Comparison of ENCODE assay signal across 8 cellular contexts in the genomic region with DNA sequence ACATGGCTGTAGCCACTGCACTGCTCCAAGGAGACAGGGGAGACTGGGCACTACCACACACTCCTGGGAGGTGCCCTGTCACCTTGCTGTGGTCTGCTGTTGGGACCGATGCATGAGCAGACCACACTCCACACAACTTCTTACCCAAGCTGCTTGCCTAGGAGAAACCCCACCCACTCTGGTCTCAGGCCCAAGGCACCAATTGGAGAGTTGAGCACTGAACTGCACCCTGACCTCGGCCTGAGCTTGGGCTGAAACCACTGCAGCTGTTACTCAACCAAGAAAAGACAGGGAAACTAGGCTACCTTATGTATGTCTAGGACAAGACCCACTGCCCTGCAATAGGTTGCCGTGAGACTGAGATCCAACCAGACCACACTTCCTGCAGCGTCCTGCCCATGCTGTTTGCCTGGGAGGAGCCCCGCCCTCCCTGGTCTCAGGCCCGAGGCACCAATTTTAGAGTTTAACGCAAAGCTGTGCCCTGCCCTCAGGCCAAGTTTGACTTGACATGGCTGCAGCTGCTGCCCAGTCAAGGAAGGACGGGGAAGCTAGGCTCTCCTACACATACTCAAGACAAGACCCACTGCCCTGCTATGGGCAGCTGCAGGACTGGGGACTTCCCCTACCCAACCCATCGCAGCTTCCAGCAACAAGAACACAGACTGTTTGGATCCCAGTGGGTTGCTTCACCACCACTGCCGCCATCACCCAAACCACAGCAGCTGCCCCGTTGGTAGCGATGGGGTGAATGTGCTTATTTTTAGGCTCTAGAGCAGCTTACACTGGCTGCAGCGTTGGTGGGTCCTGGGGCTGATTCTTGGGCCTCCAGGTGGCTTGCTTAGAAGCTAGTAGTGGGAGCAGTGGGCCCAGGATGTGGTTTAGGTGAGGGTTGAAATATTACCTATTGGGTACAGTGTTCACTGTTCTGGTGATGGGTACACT.
DNase-seq lines count a peak whose midpoint lies in the region; ATAC-seq and TF ChIP-seq lines count a peak whose summit lies in the region.

No MANE protein-coding gene starts in this region.

- CTCF ChIA-PET in HCT116 (lab: Charles Lee), result no interaction called here

- no peak overlapping the region for H3K9ac ChIP-seq in HCT116 (ENCODE audit: low read length)

- no peaks in the 10 kb centered on the region for H3K79me2 ChIP-seq in HCT116 (ENCODE audit: insufficient read depth, low read length)

- H3K4me1 ChIP-seq in HCT116 (ENCODE audit: control insufficient read depth in 1 of 2, insufficient read depth in 2 of 2, low read length in 2 of 2), result peaks cover 0 to 6% of the 10 kb centered on the region in 2 experiments; a peak in 1 of 4 replicates
- peaks cover 0 to 4% (median 0%) of the 10 kb centered on the region in 4 donors for H3K4me1 ChIP-seq in Peyer's patch

- H3K27ac ChIP-seq in HCT116 (ENCODE audit: low read depth, low read length) (peak overlapping the region; percentile 10; the same call in 1 of the 2 replicates), Peyer's patch (no peak overlapping the region)

- no peaks in the 10 kb centered on the region; a peak in 1 of 4 replicates for H3K9me3 ChIP-seq in HCT116 (ENCODE audit: control insufficient read depth in 1 of 2, insufficient read depth in 1 of 2, low read depth in 1 of 2, low read length in 2 of 2)
- H3K9me3 ChIP-seq in Peyer's patch, result no peaks in the 10 kb centered on the region

- POLR2A ChIA-PET in HCT116 (lab: Charles Lee), result no interaction called here

- DNase-seq in HCT116 (ENCODE audit: low read depth, low spot score) (no peak), Peyer's patch (peak in 2 of 3 donors; percentile 46), left colon (no peak), middle frontal gyrus (ENCODE audit: extremely low spot score, low spot score) (no peak), NCI-H2029 treated with DMSO at 0.1 percent for 48 hours (lab: John Stamatoyannopoulos, UW) (no peak), DMS79 (lab: John Stamatoyannopoulos, UW) (no peak)

- RAD21 ChIA-PET in HCT116 (lab: Charles Lee; ENCODE audit: low non-redundant PET in 1 of 2, low total read pairs in 2 of 2, uncharacterized antibody in 2 of 2, unreplicated experiment in 2 of 2), result no interaction called here

- H3K36me3 ChIP-seq in HCT116 (ENCODE audit: control insufficient read depth in 1 of 2, insufficient read depth in 2 of 2, low read length in 2 of 2) (no peaks in the 10 kb centered on the region), Peyer's patch (no peaks in the 10 kb centered on the region)

- H3K4me3 ChIP-seq in HCT116 (replicated peaks in 1 of 2; ENCODE audit: low read depth in 1 of 2, low read length in 2 of 2) (no peak overlapping the region), Peyer's patch (no peak overlapping the region)

- TF ChIP-seq CTCF in HCT116 (IDR thresholded peaks at IDR 0.05 in 2 of 3, conservative IDR thresholded peaks at IDR 0.05 in 1 of 3; ENCODE audit: borderline replicate concordance in 1 of 3, insufficient read depth in 1 of 3, low read depth in 2 of 3, low read length in 2 of 3), result no peak
- no peak for TF ChIP-seq CTCF in Peyer's patch (IDR thresholded peaks at IDR 0.05)

- no TSS peak for BruUV-seq in HCT116 (replicated peaks; lab: Mats Ljungman, UMichigan)

- ATAC-seq in HCT116, result no peak
- ATAC-seq in left colon, result peak; percentile 74
- ATAC-seq in SK-N-SH treated with all-trans-retinoic acid at 6 μM for 48 hours, result no peak

- no peak for TF ChIP-seq RAD21 in HCT116 (IDR thresholded peaks at IDR 0.05; ENCODE audit: low read depth)

- no peaks in the 10 kb centered on the region for H3K27me3 ChIP-seq in HCT116 (ENCODE audit: insufficient read depth, low read length)
- no peaks in the 10 kb centered on the region for H3K27me3 ChIP-seq in Peyer's patch

- H3K4me2 ChIP-seq in HCT116 (ENCODE audit: low read length), result no peak overlapping the region

- no peaks in the 10 kb centered on the region for H3K9me2 ChIP-seq in HCT116 (ENCODE audit: insufficient read depth)

- H2AFZ ChIP-seq in HCT116 (ENCODE audit: low read depth, low read length, poor library complexity, severe bottlenecking), result no peak overlapping the region

- H4K20me1 ChIP-seq in HCT116 (ENCODE audit: insufficient read depth), result no peaks in the 10 kb centered on the region

- TF ChIP-seq POLR2A in GM18526 (IDR thresholded peaks at IDR 0.05; ENCODE audit: extremely low read depth, insufficient read length), result peak; percentile 62
- TF ChIP-seq POLR2A in HCT116 (IDR thresholded peaks at IDR 0.05; ENCODE audit: borderline replicate concordance, extremely low read depth, insufficient read depth, insufficient read length), result no peak
- TF ChIP-seq POLR2A in Peyer's patch (IDR thresholded peaks at IDR 0.05), result no peak

- intact Hi-C loops in HCT116 (cut with micrococcal nuclease), result no loop called here
- intact Hi-C loops in left colon (cut with DNase I, micrococcal nuclease), result loop anchor here in 1 of 2 donors (10.0 kb wide), 1 partner anchor 274 kb away; no protein-coding TSS in a partner anchor

TF ChIP-seq in HCT116, 20 proteins besides CTCF, POLR2A, EP300 and RAD21 (continues in another document):
- TF ChIP-seq, protein P1, sequence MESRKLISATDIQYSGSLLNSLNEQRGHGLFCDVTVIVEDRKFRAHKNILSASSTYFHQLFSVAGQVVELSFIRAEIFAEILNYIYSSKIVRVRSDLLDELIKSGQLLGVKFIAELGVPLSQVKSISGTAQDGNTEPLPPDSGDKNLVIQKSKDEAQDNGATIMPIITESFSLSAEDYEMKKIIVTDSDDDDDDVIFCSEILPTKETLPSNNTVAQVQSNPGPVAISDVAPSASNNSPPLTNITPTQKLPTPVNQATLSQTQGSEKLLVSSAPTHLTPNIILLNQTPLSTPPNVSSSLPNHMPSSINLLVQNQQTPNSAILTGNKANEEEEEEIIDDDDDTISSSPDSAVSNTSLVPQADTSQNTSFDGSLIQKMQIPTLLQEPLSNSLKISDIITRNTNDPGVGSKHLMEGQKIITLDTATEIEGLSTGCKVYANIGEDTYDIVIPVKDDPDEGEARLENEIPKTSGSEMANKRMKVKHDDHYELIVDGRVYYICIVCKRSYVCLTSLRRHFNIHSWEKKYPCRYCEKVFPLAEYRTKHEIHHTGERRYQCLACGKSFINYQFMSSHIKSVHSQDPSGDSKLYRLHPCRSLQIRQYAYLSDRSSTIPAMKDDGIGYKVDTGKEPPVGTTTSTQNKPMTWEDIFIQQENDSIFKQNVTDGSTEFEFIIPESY (IDR thresholded peaks at IDR 0.05; ENCODE audit: extremely low read depth, insufficient replicate concordance, low read length), result no peak
- no peak for TF ChIP-seq EGR1 (IDR thresholded peaks at IDR 0.05; ENCODE audit: low read depth)
- no peak for TF ChIP-seq SIN3A (IDR thresholded peaks at IDR 0.05; ENCODE audit: low read depth)
- TF ChIP-seq JUND (IDR thresholded peaks at IDR 0.05), result no peak
- TF ChIP-seq, protein P2, sequence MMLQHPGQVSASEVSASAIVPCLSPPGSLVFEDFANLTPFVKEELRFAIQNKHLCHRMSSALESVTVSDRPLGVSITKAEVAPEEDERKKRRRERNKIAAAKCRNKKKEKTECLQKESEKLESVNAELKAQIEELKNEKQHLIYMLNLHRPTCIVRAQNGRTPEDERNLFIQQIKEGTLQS (IDR thresholded peaks at IDR 0.05), result no peak
- no peak for TF ChIP-seq EZH2phosphoT487 (IDR thresholded peaks at IDR 0.05; ENCODE audit: borderline replicate concordance)
- TF ChIP-seq POLR2AphosphoS5 (IDR thresholded peaks at IDR 0.05; ENCODE audit: low read depth, low read length), result no peak
- TF ChIP-seq ELF1 (IDR thresholded peaks at IDR 0.05; ENCODE audit: borderline replicate concordance, low read depth), result no peak
- TF ChIP-seq ZNF274 (IDR thresholded peaks at IDR 0.05; ENCODE audit: low read depth, low read length), result no peak
- no peak for TF ChIP-seq YY1 (IDR thresholded peaks at IDR 0.05; ENCODE audit: extremely low read depth, insufficient replicate concordance, low read depth, low read length)
- TF ChIP-seq FOSL1 (IDR thresholded peaks at IDR 0.05; ENCODE audit: low read depth), result no peak
- no peak for TF ChIP-seq SRF (IDR thresholded peaks at IDR 0.05; ENCODE audit: low read depth)
- TF ChIP-seq ZFX (IDR thresholded peaks at IDR 0.05), result no peak

TF ChIP-seq in SK-N-SH treated with all-trans-retinoic acid at 6 μM for 48 hours, 23 proteins besides CTCF, POLR2A, EP300 and RAD21 (continues in another document):
- TF ChIP-seq ZFP30 (CRISPR knock-in tag; IDR thresholded peaks at IDR 0.05) (no peak), TOX (CRISPR knock-in tag; IDR thresholded peaks at IDR 0.05; ENCODE audit: borderline replicate concordance) (no peak), OSR1 (CRISPR knock-in tag; IDR thresholded peaks at IDR 0.05) (no peak), ZNF70 (CRISPR knock-in tag; IDR thresholded peaks at IDR 0.05) (no peak), ZC3H10 (CRISPR knock-in tag; IDR thresholded peaks at IDR 0.05) (no peak), ZNF8 (CRISPR knock-in tag; IDR thresholded peaks at IDR 0.05) (no peak)
- TF ChIP-seq, protein P3, sequence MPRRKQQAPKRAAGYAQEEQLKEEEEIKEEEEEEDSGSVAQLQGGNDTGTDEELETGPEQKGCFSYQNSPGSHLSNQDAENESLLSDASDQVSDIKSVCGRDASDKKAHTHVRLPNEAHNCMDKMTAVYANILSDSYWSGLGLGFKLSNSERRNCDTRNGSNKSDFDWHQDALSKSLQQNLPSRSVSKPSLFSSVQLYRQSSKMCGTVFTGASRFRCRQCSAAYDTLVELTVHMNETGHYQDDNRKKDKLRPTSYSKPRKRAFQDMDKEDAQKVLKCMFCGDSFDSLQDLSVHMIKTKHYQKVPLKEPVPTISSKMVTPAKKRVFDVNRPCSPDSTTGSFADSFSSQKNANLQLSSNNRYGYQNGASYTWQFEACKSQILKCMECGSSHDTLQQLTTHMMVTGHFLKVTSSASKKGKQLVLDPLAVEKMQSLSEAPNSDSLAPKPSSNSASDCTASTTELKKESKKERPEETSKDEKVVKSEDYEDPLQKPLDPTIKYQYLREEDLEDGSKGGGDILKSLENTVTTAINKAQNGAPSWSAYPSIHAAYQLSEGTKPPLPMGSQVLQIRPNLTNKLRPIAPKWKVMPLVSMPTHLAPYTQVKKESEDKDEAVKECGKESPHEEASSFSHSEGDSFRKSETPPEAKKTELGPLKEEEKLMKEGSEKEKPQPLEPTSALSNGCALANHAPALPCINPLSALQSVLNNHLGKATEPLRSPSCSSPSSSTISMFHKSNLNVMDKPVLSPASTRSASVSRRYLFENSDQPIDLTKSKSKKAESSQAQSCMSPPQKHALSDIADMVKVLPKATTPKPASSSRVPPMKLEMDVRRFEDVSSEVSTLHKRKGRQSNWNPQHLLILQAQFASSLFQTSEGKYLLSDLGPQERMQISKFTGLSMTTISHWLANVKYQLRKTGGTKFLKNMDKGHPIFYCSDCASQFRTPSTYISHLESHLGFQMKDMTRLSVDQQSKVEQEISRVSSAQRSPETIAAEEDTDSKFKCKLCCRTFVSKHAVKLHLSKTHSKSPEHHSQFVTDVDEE (CRISPR knock-in tag; IDR thresholded peaks at IDR 0.05), result no peak

Comparison
In these comparisons a context has a peak if more than half of its experiments do, and no peak if none do; other contexts are left out.
1. DNase-seq: peak in Peyer's patch (2 of 3); none in HCT116 (single experiment), left colon (0 of 2), middle frontal gyrus (single experiment), NCI-H2029 treated with DMSO at 0.1 percent for 48 hours (single experiment) and DMS79 (single experiment).